In genomic region chr5:54884195-54884536, GRCh38 we compare ENCODE assay signal across 12 cellular contexts.
DNase-seq lines count a peak whose midpoint lies in the region; ATAC-seq, FAIRE-seq and TF ChIP-seq lines count a peak whose summit lies in the region.
"Had no signal": no experiment of that assay in that cellular context is flagged by ENCODE, and none has a peak within 500 bp of the region (broad histone marks: within the 10 kb centered on the region; RNA-seq: fewer than 3 reads in every experiment).

No MANE protein-coding gene starts in this region.

- H3K9ac ChIP-seq in endothelial cell of umbilical vein (replicated peaks; ENCODE audit: extremely low read depth, insufficient read depth, low read length), result no peak overlapping the region
- H3K9ac ChIP-seq: BLaER1 treated with 17β-estradiol and CSF1 and Interleukin-3, amounts not matched to agents 10 nM and 100 nM had no signal

- no peaks in the 10 kb centered on the region for H3K9me1 ChIP-seq in endothelial cell of umbilical vein (replicated peaks; ENCODE audit: control insufficient read depth, extremely low read depth, insufficient read depth, low read length)

- H3K4me1 Mint-ChIP-seq in naive thymus-derived CD8-positive, alpha-beta T cell, result peaks cover 3 to 9% (median 8%) of the 10 kb centered on the region in 4 donors

- no peak for FAIRE-seq in endothelial cell of umbilical vein (lab: Jason Lieb, UNC)
- no peak for FAIRE-seq in GM12891 (lab: Jason Lieb, UNC)

- peaks cover 0 to 4% (median 0%) of the 10 kb centered on the region in 9 donors for H3K9me3 Mint-ChIP-seq in naive thymus-derived CD8-positive, alpha-beta T cell

- no peaks in the 10 kb centered on the region for H3K79me2 ChIP-seq in endothelial cell of umbilical vein (ENCODE audit: control insufficient read depth, insufficient read depth, low read length)

- no peaks in the 10 kb centered on the region for H4K20me1 ChIP-seq in endothelial cell of umbilical vein (replicated peaks; ENCODE audit: control insufficient read depth, extremely low read depth, insufficient read depth, low read length)
- H4K20me1 ChIP-seq: BLaER1 treated with 17β-estradiol and CSF1 and Interleukin-3, amounts not matched to agents 10 nM and 100 nM had no signal

- H3K4me3 Mint-ChIP-seq in naive thymus-derived CD8-positive, alpha-beta T cell, result peak overlapping the region; percentile 21 to 84 (median 45)

- in situ Hi-C loops in transverse colon (cut with MboI; ENCODE audit: low pct_ligation_motif_present in 1 of 4, low pct_unique_long_range_greater_than_20kb in 1 of 4, low sequenced_read_pairs in 3 of 4), result no loop called here

- CTCF ChIA-PET in endothelial cell of umbilical vein (lab: Charles Lee), result interaction anchor here (2.1 to 2.9 kb wide), 2 partner anchors 17 to 367 kb away, joined by 5 to 18 read pairs; partner anchors contain the start of gene SNX18

- H3K9me3 ChIP-seq in cardiac muscle cell (ENCODE audit: low read depth), result no peaks in the 10 kb centered on the region
- H3K9me3 ChIP-seq in endothelial cell of umbilical vein (replicated peaks; ENCODE audit: control insufficient read depth, insufficient read depth, low read length), result no peaks in the 10 kb centered on the region
- no peaks in the 10 kb centered on the region for H3K9me3 ChIP-seq in transverse colon

- TF ChIP-seq EP300 in transverse colon (IDR thresholded peaks at IDR 0.05; ENCODE audit: low read depth), result no peak

- H3K27ac ChIP-seq in cardiac muscle cell (no peak overlapping the region), endothelial cell of umbilical vein (ENCODE audit: insufficient read depth, low read depth, low read length) (no peak overlapping the region), transverse colon (no peak overlapping the region)
- H3K27ac ChIP-seq: BLaER1 treated with 17β-estradiol and CSF1 and Interleukin-3, amounts not matched to agents 10 nM and 100 nM had no signal

- H3K4me2 ChIP-seq in endothelial cell of umbilical vein (ENCODE audit: insufficient read depth, low read length), result peak overlapping the region; percentile 72
- H3K4me2 ChIP-seq: BLaER1 treated with 17β-estradiol and CSF1 and Interleukin-3, amounts not matched to agents 10 nM and 100 nM had no signal

- DNase-seq in cardiac muscle cell (ENCODE audit: low read depth in 1 of 2, low spot score in 1 of 2) (no peak), Right ventricle myocardium inferior (ENCODE audit: missing footprints) (no peak), endothelial cell of umbilical vein (ENCODE audit: low read depth, low spot score) (no peak), transverse colon (no peak), GM12891 (ENCODE audit: insufficient read length, low spot score) (no peak)
- no peak for DNase-seq in naive thymus-derived CD8-positive, alpha-beta T cell
- DNase-seq in activated CD8-positive, alpha-beta memory T cell treated with anti-CD3 and anti-CD28 coated beads, Interleukin-2, amount 50 U/mL, for 4 hours, result no peak
- DNase-seq: amniotic stem cell, NCI-H1436 treated with DMSO at 0.1 percent for 48 hours had no signal

- dilution Hi-C loops in endothelial cell of umbilical vein (cut with MboI; ENCODE audit: extremely low pct_ligation_motif_present, low sequenced_read_pairs), result no loop called here

- no peak overlapping the region for H3K27ac Mint-ChIP-seq in naive thymus-derived CD8-positive, alpha-beta T cell

- TF ChIP-seq CTCF in cardiac muscle cell (IDR thresholded peaks at IDR 0.05; ENCODE audit: low read depth, low read length), result no peak
- TF ChIP-seq CTCF in endothelial cell of umbilical vein (IDR thresholded peaks at IDR 0.05; ENCODE audit: extremely low read depth in 1 of 2, insufficient read depth in 1 of 2, low read depth in 1 of 2, low read length in 2 of 2), result no peak
- no peak for TF ChIP-seq CTCF in transverse colon (IDR thresholded peaks at IDR 0.05)

- H3K27me3 Mint-ChIP-seq in naive thymus-derived CD8-positive, alpha-beta T cell, result peaks cover 32 to 81% (median 52%) of the 10 kb centered on the region in 5 donors

- POLR2A ChIA-PET in endothelial cell of umbilical vein (lab: Charles Lee), result no interaction called here
- POLR2A ChIA-PET in naive thymus-derived CD8-positive, alpha-beta T cell (lab: Charles Lee), result no interaction called here

- H3K36me3 Mint-ChIP-seq in naive thymus-derived CD8-positive, alpha-beta T cell, result peaks cover 0 to 14% (median 6%) of the 10 kb centered on the region in 3 donors

- H3K4me3 ChIP-seq in cardiac muscle cell (peak overlapping the region; percentile 44), endothelial cell of umbilical vein (replicated peaks in 1 of 3; ENCODE audit: insufficient read depth in 1 of 3, low read depth in 1 of 3, low read length in 3 of 3) (peak overlapping the region in 1 of 3 experiments; percentile 40), transverse colon (peak overlapping the region in 3 of 4 donors; percentile 31 to 51 (median 44))

- TF ChIP-seq POLR2A in endothelial cell of umbilical vein (IDR thresholded peaks at IDR 0.05; ENCODE audit: low read depth, low read length) (no peak), transverse colon (IDR thresholded peaks at IDR 0.05) (no peak), GM12891 (IDR thresholded peaks at IDR 0.05; ENCODE audit: low read depth, low read length) (no peak)

- H3K36me3 ChIP-seq in cardiac muscle cell (no peaks in the 10 kb centered on the region), endothelial cell of umbilical vein (ENCODE audit: control insufficient read depth in 2 of 2, extremely low read depth in 1 of 2, insufficient read depth in 2 of 2, low read length in 2 of 2) (no peaks in the 10 kb centered on the region), transverse colon (no peaks in the 10 kb centered on the region)
- H3K36me3 ChIP-seq: BLaER1 treated with 17β-estradiol and CSF1 and Interleukin-3, amounts not matched to agents 10 nM and 100 nM had no signal

- ATAC-seq in Right ventricle myocardium inferior (no peak), HG03565 (IDR thresholded peaks at IDR 0.05; ENCODE audit: unreplicated experiment) (no peak)
- ATAC-seq in naive thymus-derived CD8-positive, alpha-beta T cell, result no peak
- ATAC-seq: activated CD4-positive, CD25-positive, alpha-beta regulatory T cell treated with anti-CD3 and anti-CD28 coated beads, Interleukin-2, amount 50 U/mL, for 24 hours had no signal

- H3K27me3 ChIP-seq in cardiac muscle cell (peaks cover 11% of the 10 kb centered on the region), endothelial cell of umbilical vein (ENCODE audit: control insufficient read depth in 2 of 2, insufficient read depth in 2 of 2, low read length in 2 of 2) (peaks cover 5 to 9% of the 10 kb centered on the region in 2 experiments), transverse colon (peaks cover 52% of the 10 kb centered on the region)

- H3K4me1 ChIP-seq in cardiac muscle cell (ENCODE audit: low read depth) (peaks cover 6% of the 10 kb centered on the region), endothelial cell of umbilical vein (ENCODE audit: control insufficient read depth, extremely low read depth, insufficient read depth, low read length) (peaks cover 2% of the 10 kb centered on the region), transverse colon (no peaks in the 10 kb centered on the region)

- no TSS peak for BruUV-seq in endothelial cell of umbilical vein (replicated peaks; lab: Mats Ljungman, UMichigan)

- WGBS in transverse colon (ENCODE audit: low coverage in 1 of 2), 2 donors, result 42% methylated on average over 11 of the region's 18 CpGs; no CpG with 5 or more reads in 1 of the 2 donors

- intact Hi-C loops in Right ventricle myocardium inferior (cut with DNase I) (no loop called here), endothelial cell of umbilical vein (cut with micrococcal nuclease) (no loop called here), transverse colon (cut with DNase I; ENCODE audit: low total_unique reads) (no loop called here)

- H2AFZ ChIP-seq in endothelial cell of umbilical vein (ENCODE audit: low read depth, low read length), result no peak overlapping the region

TF ChIP-seq in endothelial cell of umbilical vein, 7 proteins besides CTCF, POLR2A, EP300 and RAD21:
- TF ChIP-seq FOS (IDR thresholded peaks at IDR 0.05; ENCODE audit: borderline replicate concordance, insufficient read depth, low read length) (no peak), POLR2AphosphoS5 (IDR thresholded peaks at IDR 0.05; ENCODE audit: insufficient read depth, low read depth, low read length) (no peak), GATA2 (IDR thresholded peaks at IDR 0.05; ENCODE audit: insufficient read depth, insufficient read length, low read depth, low read length) (no peak), JUN (IDR thresholded peaks at IDR 0.05; ENCODE audit: borderline replicate concordance, insufficient read depth, insufficient read length, low read depth) (no peak)

TF ChIP-seq in GM12891, 5 proteins besides CTCF, POLR2A, EP300 and RAD21:
- no peak for TF ChIP-seq POLR2AphosphoS5 (IDR thresholded peaks at IDR 0.05; ENCODE audit: low read depth, low read length)
- no peak for TF ChIP-seq TAF1 (IDR thresholded peaks at IDR 0.05; ENCODE audit: low read depth, low read length)
- no peak for TF ChIP-seq POU2F2 (IDR thresholded peaks at IDR 0.05; ENCODE audit: low read depth, low read length)
- TF ChIP-seq SPI1 (IDR thresholded peaks at IDR 0.05; ENCODE audit: low read depth, low read length), result no peak
TF ChIP-seq in GM12891: peak in this region for 0.
